Comparison of ENCODE assay signal across 1 cellular context in the genomic region with DNA sequence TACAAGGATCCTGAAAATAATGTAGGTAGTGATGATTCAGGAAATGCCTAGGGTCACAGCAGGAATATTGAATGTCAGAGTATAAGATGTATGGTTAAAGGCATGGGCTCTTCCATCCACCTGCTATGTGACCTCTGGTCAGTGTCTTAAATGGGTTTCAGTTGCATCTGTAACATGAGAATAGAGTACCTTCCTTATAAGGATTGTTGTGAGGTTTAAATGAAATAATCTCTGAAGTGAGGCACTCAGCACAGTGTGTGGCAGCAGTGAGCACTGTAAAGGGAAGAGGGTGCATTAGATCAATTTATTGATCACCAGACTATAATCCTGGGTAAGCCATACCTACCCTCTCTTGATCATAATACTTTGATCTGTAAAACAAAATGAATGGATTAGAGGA.
TF ChIP-seq lines count a peak whose summit lies in the region.

No MANE protein-coding gene starts in this region.

TF ChIP-seq in GM12878, 131 proteins besides CTCF, POLR2A, EP300 and RAD21 (continued from another document):
- TF ChIP-seq EZH2 (IDR thresholded peaks at IDR 0.05; ENCODE audit: borderline replicate concordance, control insufficient read depth, low read depth, low read length) = no peak
- no peak for TF ChIP-seq MXI1 (IDR thresholded peaks at IDR 0.05; ENCODE audit: low read depth, low read length)
- no peak for TF ChIP-seq RCOR1 (conservative IDR thresholded peaks at IDR 0.05; ENCODE audit: low read depth, low read length)
- no peak for TF ChIP-seq TARDBP (IDR thresholded peaks at IDR 0.05; ENCODE audit: borderline replicate concordance)
- TF ChIP-seq NR2C2 (IDR thresholded peaks at IDR 0.05; ENCODE audit: borderline replicate concordance, control insufficient read depth, insufficient read length, low read depth) = no peak
- no peak for TF ChIP-seq ESRRA (IDR thresholded peaks at IDR 0.05; ENCODE audit: low read length)
- no peak for TF ChIP-seq TCF7 (IDR thresholded peaks at IDR 0.05; ENCODE audit: borderline replicate concordance)
- TF ChIP-seq, protein P1, sequence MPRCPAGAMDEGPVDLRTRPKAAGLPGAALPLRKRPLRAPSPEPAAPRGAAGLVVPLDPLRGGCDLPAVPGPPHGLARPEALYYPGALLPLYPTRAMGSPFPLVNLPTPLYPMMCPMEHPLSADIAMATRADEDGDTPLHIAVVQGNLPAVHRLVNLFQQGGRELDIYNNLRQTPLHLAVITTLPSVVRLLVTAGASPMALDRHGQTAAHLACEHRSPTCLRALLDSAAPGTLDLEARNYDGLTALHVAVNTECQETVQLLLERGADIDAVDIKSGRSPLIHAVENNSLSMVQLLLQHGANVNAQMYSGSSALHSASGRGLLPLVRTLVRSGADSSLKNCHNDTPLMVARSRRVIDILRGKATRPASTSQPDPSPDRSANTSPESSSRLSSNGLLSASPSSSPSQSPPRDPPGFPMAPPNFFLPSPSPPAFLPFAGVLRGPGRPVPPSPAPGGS (IDR thresholded peaks at IDR 0.05; ENCODE audit: borderline replicate concordance, insufficient read depth, low read depth, low read length, poor library complexity, severe bottlenecking) = no peak
- TF ChIP-seq, protein P2, sequence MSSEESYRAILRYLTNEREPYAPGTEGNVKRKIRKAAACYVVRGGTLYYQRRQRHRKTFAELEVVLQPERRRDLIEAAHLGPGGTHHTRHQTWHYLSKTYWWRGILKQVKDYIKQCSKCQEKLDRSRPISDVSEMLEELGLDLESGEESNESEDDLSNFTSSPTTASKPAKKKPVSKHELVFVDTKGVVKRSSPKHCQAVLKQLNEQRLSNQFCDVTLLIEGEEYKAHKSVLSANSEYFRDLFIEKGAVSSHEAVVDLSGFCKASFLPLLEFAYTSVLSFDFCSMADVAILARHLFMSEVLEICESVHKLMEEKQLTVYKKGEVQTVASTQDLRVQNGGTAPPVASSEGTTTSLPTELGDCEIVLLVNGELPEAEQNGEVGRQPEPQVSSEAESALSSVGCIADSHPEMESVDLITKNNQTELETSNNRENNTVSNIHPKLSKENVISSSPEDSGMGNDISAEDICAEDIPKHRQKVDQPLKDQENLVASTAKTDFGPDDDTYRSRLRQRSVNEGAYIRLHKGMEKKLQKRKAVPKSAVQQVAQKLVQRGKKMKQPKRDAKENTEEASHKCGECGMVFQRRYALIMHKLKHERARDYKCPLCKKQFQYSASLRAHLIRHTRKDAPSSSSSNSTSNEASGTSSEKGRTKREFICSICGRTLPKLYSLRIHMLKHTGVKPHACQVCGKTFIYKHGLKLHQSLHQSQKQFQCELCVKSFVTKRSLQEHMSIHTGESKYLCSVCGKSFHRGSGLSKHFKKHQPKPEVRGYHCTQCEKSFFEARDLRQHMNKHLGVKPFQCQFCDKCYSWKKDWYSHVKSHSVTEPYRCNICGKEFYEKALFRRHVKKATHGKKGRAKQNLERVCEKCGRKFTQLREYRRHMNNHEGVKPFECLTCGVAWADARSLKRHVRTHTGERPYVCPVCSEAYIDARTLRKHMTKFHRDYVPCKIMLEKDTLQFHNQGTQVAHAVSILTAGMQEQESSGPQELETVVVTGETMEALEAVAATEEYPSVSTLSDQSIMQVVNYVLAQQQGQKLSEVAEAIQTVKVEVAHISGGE (CRISPR knock-in tag; IDR thresholded peaks at IDR 0.05) = no peak
- TF ChIP-seq SMARCA5 (IDR thresholded peaks at IDR 0.05) = no peak
- TF ChIP-seq, protein P3, sequence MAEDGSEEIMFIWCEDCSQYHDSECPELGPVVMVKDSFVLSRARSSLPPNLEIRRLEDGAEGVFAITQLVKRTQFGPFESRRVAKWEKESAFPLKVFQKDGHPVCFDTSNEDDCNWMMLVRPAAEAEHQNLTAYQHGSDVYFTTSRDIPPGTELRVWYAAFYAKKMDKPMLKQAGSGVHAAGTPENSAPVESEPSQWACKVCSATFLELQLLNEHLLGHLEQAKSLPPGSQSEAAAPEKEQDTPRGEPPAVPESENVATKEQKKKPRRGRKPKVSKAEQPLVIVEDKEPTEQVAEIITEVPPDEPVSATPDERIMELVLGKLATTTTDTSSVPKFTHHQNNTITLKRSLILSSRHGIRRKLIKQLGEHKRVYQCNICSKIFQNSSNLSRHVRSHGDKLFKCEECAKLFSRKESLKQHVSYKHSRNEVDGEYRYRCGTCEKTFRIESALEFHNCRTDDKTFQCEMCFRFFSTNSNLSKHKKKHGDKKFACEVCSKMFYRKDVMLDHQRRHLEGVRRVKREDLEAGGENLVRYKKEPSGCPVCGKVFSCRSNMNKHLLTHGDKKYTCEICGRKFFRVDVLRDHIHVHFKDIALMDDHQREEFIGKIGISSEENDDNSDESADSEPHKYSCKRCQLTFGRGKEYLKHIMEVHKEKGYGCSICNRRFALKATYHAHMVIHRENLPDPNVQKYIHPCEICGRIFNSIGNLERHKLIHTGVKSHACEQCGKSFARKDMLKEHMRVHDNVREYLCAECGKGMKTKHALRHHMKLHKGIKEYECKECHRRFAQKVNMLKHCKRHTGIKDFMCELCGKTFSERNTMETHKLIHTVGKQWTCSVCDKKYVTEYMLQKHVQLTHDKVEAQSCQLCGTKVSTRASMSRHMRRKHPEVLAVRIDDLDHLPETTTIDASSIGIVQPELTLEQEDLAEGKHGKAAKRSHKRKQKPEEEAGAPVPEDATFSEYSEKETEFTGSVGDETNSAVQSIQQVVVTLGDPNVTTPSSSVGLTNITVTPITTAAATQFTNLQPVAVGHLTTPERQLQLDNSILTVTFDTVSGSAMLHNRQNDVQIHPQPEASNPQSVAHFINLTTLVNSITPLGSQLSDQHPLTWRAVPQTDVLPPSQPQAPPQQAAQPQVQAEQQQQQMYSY (CRISPR knock-in tag; IDR thresholded peaks at IDR 0.05) = no peak
- TF ChIP-seq, protein P4, sequence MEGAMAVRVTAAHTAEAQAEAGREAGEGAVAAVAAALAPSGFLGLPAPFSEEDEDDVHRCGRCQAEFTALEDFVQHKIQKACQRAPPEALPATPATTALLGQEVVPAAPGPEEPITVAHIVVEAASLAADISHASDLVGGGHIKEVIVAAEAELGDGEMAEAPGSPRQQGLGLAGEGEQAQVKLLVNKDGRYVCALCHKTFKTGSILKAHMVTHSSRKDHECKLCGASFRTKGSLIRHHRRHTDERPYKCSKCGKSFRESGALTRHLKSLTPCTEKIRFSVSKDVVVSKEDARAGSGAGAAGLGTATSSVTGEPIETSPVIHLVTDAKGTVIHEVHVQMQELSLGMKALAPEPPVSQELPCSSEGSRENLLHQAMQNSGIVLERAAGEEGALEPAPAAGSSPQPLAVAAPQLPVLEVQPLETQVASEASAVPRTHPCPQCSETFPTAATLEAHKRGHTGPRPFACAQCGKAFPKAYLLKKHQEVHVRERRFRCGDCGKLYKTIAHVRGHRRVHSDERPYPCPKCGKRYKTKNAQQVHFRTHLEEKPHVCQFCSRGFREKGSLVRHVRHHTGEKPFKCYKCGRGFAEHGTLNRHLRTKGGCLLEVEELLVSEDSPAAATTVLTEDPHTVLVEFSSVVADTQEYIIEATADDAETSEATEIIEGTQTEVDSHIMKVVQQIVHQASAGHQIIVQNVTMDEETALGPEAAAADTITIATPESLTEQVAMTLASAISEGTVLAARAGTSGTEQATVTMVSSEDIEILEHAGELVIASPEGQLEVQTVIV (IDR thresholded peaks at IDR 0.05; ENCODE audit: borderline replicate concordance, partially characterized antibody) = no peak
